8 cellular contexts compared by ENCODE assay signal in the genomic region with DNA sequence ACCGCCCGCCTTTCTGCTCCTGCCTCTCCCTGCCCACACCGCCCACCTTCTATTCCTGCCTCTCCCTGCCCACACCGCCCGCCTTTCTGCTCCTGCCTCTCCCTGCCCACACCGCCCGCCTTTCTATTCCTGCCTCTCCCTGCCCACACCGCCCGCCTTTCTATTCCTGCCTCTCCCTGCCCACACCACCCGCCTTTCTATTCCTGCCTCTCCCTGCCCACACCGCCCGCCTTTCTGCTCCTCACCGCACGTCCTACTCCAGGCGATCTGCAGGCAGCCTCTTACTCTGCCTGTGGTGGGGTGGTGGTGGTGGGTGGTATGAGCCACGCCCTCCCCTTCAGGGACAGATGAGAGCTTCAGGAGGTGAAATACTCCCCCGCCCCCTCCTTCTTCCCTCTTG.
DNase-seq lines count a peak whose midpoint lies in the region; ATAC-seq, FAIRE-seq and TF ChIP-seq lines count a peak whose summit lies in the region.
"Not testable (repeated sequence)": the region's sequence is repeated elsewhere in the genome, so short reads cannot be mapped to it uniquely, and the experiment has no call there.

No MANE protein-coding gene starts in this region.

- H3K4me2 ChIP-seq in A549: peak overlapping the region; percentile 26

- intact Hi-C loops in activated CD4-positive, alpha-beta T cell treated with anti-CD3 and anti-CD28 coated beads, Interleukin-2, amount 10 ng/mL, durations not matched to agents 24 days and 14 days (cut with micrococcal nuclease); heart right ventricle (cut with DNase I); posterior cingulate gyrus (cut with DNase I): not testable (repeated sequence)

- not testable (repeated sequence) for TF ChIP-seq POLR2A in A549 (IDR thresholded peaks at IDR 0.05; ENCODE audit: low read length)

- CTCF ChIA-PET in A549 (lab: Yijun Ruan, JAX): not testable (repeated sequence)

- not testable (repeated sequence) for TF ChIP-seq EP300 in A549 (IDR thresholded peaks at IDR 0.05)

- H3K27ac Mint-ChIP-seq in activated CD4-positive, alpha-beta T cell treated with anti-CD3 and anti-CD28 coated beads, Interleukin-2, amount 10 ng/mL, durations not matched to agents 24 days and 14 days: not testable (repeated sequence)

- TF ChIP-seq CTCF in A549 (IDR thresholded peaks at IDR 0.05); heart right ventricle (IDR thresholded peaks at IDR 0.05): not testable (repeated sequence)

- not testable (repeated sequence) for H3K4me1 ChIP-seq in A549, heart right ventricle

- not testable (repeated sequence) for H3K36me3 Mint-ChIP-seq in activated CD4-positive, alpha-beta T cell treated with anti-CD3 and anti-CD28 coated beads, Interleukin-2, amount 10 ng/mL, durations not matched to agents 24 days and 14 days (ENCODE audit: low read depth)

- H3K36me3 ChIP-seq in heart right ventricle: not testable (repeated sequence)

- ATAC-seq in A549 (peak; percentile 92 to 100), heart right ventricle (peak in 2 of 8 donors; percentile 63 to 75)

- not testable (repeated sequence) for H3K9me3 ChIP-seq in A549
- peaks cover 0 to 21% (median 0%) of the 10 kb centered on the region in 11 donors for H3K9me3 ChIP-seq in heart right ventricle

- POLR2A ChIA-PET in A549 (lab: Yijun Ruan, JAX): not testable (repeated sequence)

- WGBS in A549 (ENCODE audit: missing lambda C conversion rate): 11% methylated on average over 13 of the region's 17 CpGs
- WGBS in heart right ventricle, 2 donors: 71 to 73% methylated on average over 16 to 17 of the region's 17 CpGs

- not testable (repeated sequence) for FAIRE-seq in A549 (lab: Jason Lieb, UNC)
- peak; percentile 95 for FAIRE-seq in HTR-8/SVneo (lab: Jason Lieb, UNC)

- not testable (repeated sequence) for H3K27ac ChIP-seq in A549, heart right ventricle

- not testable (repeated sequence) for H3K9me3 Mint-ChIP-seq in activated CD4-positive, alpha-beta T cell treated with anti-CD3 and anti-CD28 coated beads, Interleukin-2, amount 10 ng/mL, durations not matched to agents 24 days and 14 days

- H3K4me3 ChIP-seq in A549: peak overlapping the region; percentile 9; the same call in 2 of the 3 replicates
- H3K4me3 ChIP-seq in heart right ventricle: not testable (repeated sequence)

- not testable (repeated sequence) for H3K27me3 ChIP-seq in heart right ventricle

- H3K4me3 Mint-ChIP-seq in activated CD4-positive, alpha-beta T cell treated with anti-CD3 and anti-CD28 coated beads, Interleukin-2, amount 10 ng/mL, durations not matched to agents 24 days and 14 days: not testable (repeated sequence)

- H3K27me3 Mint-ChIP-seq in activated CD4-positive, alpha-beta T cell treated with anti-CD3 and anti-CD28 coated beads, Interleukin-2, amount 10 ng/mL, durations not matched to agents 24 days and 14 days: not testable (repeated sequence)

- peak; percentile 34 to 72 for DNase-seq in A549 (ENCODE audit: low read depth in 1 of 2, low spot score in 1 of 2)
- not testable (repeated sequence) for DNase-seq in HTR-8/SVneo (ENCODE audit: insufficient read length, low spot score)
- DNase-seq in activated CD4-positive, alpha-beta T cell treated with anti-CD3 and anti-CD28 coated beads, Interleukin-2, amount 10 ng/mL, durations not matched to agents 24 days and 14 days: peak; percentile 68
- DNase-seq in activated T-helper 9 cell treated with anti-CD3 and anti-CD28 coated beads, Interleukin-2, amount 50 U/mL, for 16 hours (ENCODE audit: low read depth): peak; percentile 31
- peak; percentile 23 for DNase-seq in dermis blood vessel endothelial cell
- peak; percentile 35 to 53 for DNase-seq in heart right ventricle
- DNase-seq in posterior cingulate gyrus: peak in 9 of 10 donors; percentile 40 to 98 (median 79)
- peak; percentile 32 for DNase-seq in stimulated activated CD8-positive, alpha-beta memory T cell treated with anti-CD3 and anti-CD28 coated beads, Interleukin-4, amount 100 ng/mL, for 48 hours

- not testable (repeated sequence) for TF ChIP-seq RAD21 in A549 (conservative IDR thresholded peaks at IDR 0.05 in 1 of 2, IDR thresholded peaks at IDR 0.05 in 1 of 2)

- H3K4me1 Mint-ChIP-seq in activated CD4-positive, alpha-beta T cell treated with anti-CD3 and anti-CD28 coated beads, Interleukin-2, amount 10 ng/mL, durations not matched to agents 24 days and 14 days: not testable (repeated sequence)
